19 cellular contexts compared by ENCODE assay signal in genomic region chr18:44741551-44741950, GRCh38.
DNase-seq lines count a peak whose midpoint lies in the region; ATAC-seq, FAIRE-seq and TF ChIP-seq lines count a peak whose summit lies in the region.
"Had no signal": no experiment of that assay in that cellular context is flagged by ENCODE, and none has a peak within 500 bp of the region (broad histone marks: within the 10 kb centered on the region; RNA-seq: fewer than 3 reads in every experiment).

No MANE protein-coding gene starts in this region.

- no peaks in the 10 kb centered on the region for H3K27me3 Mint-ChIP-seq in neural crest cell (ENCODE audit: low read depth)

- peak; percentile 19 for DNase-seq in NCI-H1436 (lab: John Stamatoyannopoulos, UW)
- no peak for DNase-seq in NCI-H1436 treated with DMSO at 0.1 percent for 48 hours (lab: John Stamatoyannopoulos, UW)
- no peak for DNase-seq in K562 (ENCODE audit: extremely low read depth in 1 of 4, low spot score in 3 of 4)
- DNase-seq in neural crest cell (ENCODE audit: low read depth, low spot score), result no peak
- DNase-seq in vagina (ENCODE audit: extremely low spot score in 2 of 2), result no peak
- DNase-seq in stimulated activated CD4-positive, alpha-beta T cell treated with anti-CD3 and anti-CD28 coated beads, Interleukin-4, amount 100 ng/mL, for 4 hours, result no peak
- DNase-seq in psoas muscle, result no peak
- DNase-seq: activated CD4-positive, alpha-beta T cell treated with anti-CD3 and anti-CD28 coated beads for 36 hours; kidney glomerular epithelial cell; mesenchymal stem cell; NCI-H2171 treated with DMSO at 0.1 percent for 48 hours; stimulated activated CD4-positive, alpha-beta T cell treated with anti-CD3 and anti-CD28 coated beads, Interleukin-12 subunit alpha, Interleukin-12 subunit beta, amount 100 ng/mL, for 4 hours; tibial artery had no signal

- no TSS peak for BruUV-seq in K562 (replicated peaks; lab: Mats Ljungman, UMichigan)

- TF ChIP-seq RAD21 in K562 (CRISPR knock-in tag; conservative IDR thresholded peaks at IDR 0.05 in 1 of 2, IDR thresholded peaks at IDR 0.05 in 1 of 2), result no peak

- no peak for TF ChIP-seq POLR2A in K562 (conservative IDR thresholded peaks at IDR 0.05)
- TF ChIP-seq POLR2A in vagina (IDR thresholded peaks at IDR 0.05), result no peak

- peaks cover 2 to 22% of the 10 kb centered on the region in 2 experiments; a peak in 3 of 5 replicates for H3K27me3 ChIP-seq in K562 (ENCODE audit: control insufficient read depth in 2 of 2, insufficient read depth in 2 of 2, low read length in 2 of 2)
- no peaks in the 10 kb centered on the region for H3K27me3 ChIP-seq in vagina
- no peaks in the 10 kb centered on the region for H3K27me3 ChIP-seq in psoas muscle (ENCODE audit: insufficient read depth in 3 of 3, low read length in 2 of 3)
- H3K27me3 ChIP-seq: tibial artery had no signal

- H4K20me1 ChIP-seq in K562 (replicated peaks; ENCODE audit: control insufficient read depth, insufficient read depth, low read length), result no peaks in the 10 kb centered on the region

- POLR2A ChIA-PET in K562 (lab: Yijun Ruan, JAX), result no interaction called here

- H3K4me1 Mint-ChIP-seq in neural crest cell, result peaks cover 74% of the 10 kb centered on the region
- H3K4me1 Mint-ChIP-seq: activated CD4-positive, alpha-beta T cell treated with anti-CD3 and anti-CD28 coated beads for 36 hours had no signal

- 0 out of 2 replicates have a peak overlapping the region, but pooled peaks have one; percentile 45 for H2AFZ ChIP-seq in K562 (ENCODE audit: low read depth, low read length)
- H2AFZ ChIP-seq: GM23338 had no signal

- CTCF ChIA-PET in K562 (lab: Yijun Ruan, JAX; ENCODE audit: low intra/inter-chr PET ratio), result no interaction called here

- intact Hi-C loops in K562 (cut with micrococcal nuclease) (no loop called here), vagina (cut with DNase I) (no loop called here), psoas muscle (cut with DNase I) (loop anchor here in 1 of 2 donors (5.0 kb wide), 1 partner anchor 59 kb away; the partner anchor contains the start of gene SETBP1)

- no peak overlapping the region for H3K4me2 ChIP-seq in K562 (ENCODE audit: insufficient read depth, low read length)
- H3K4me2 ChIP-seq: GM23338 had no signal

- H3K9me3 ChIP-seq in K562 (replicated peaks; ENCODE audit: control insufficient read depth, insufficient read depth, low read depth, low read length) (no peaks in the 10 kb centered on the region), vagina (no peaks in the 10 kb centered on the region), psoas muscle (no peaks in the 10 kb centered on the region)
- H3K9me3 ChIP-seq: tibial artery had no signal

- no peaks in the 10 kb centered on the region for H3K79me2 ChIP-seq in K562 (ENCODE audit: control insufficient read depth, insufficient read depth, low read length)

- in situ Hi-C loops in K562 (cut with MboI), result no loop called here

- no peak for FAIRE-seq in K562 (lab: Jason Lieb, UNC)
- FAIRE-seq: A204.1, frontal cortex, GM19239 had no signal

- H3K4me3 Mint-ChIP-seq in neural crest cell, result no peak overlapping the region
- H3K4me3 Mint-ChIP-seq: activated CD4-positive, alpha-beta T cell treated with anti-CD3 and anti-CD28 coated beads for 36 hours; GM23338 had no signal

- H3K9me1 ChIP-seq in K562 (ENCODE audit: control insufficient read depth, insufficient read depth, low read length), result no peaks in the 10 kb centered on the region

- H3K36me3 Mint-ChIP-seq in neural crest cell (ENCODE audit: low read depth), result peaks cover 11% of the 10 kb centered on the region

- ATAC-seq in K562 (no peak; the same call in 2 of the 3 replicates), psoas muscle (no peak), GM18868 (IDR thresholded peaks at IDR 0.05; ENCODE audit: unreplicated experiment) (no peak)
- ATAC-seq: activated CD4-positive, alpha-beta T cell treated with anti-CD3 and anti-CD28 coated beads for 36 hours; GM23338 had no signal

- TF ChIP-seq CTCF in K562 (IDR thresholded peaks at IDR 0.05 in 2 of 3, conservative IDR thresholded peaks at IDR 0.05 in 1 of 3; ENCODE audit: insufficient read depth in 2 of 3, low read depth in 1 of 3, low read length in 3 of 3), result no peak
- TF ChIP-seq CTCF in neural crest cell (conservative IDR thresholded peaks at IDR 0.05), result no peak
- TF ChIP-seq CTCF in vagina (IDR thresholded peaks at IDR 0.05), result no peak
- TF ChIP-seq CTCF in psoas muscle (IDR thresholded peaks at IDR 0.05), result no peak

- no peak overlapping the region for H3K27ac ChIP-seq in K562 (ENCODE audit: extremely low read depth, low read depth, low read length)
- peak overlapping the region; percentile 71 for H3K27ac ChIP-seq in vagina
- H3K27ac ChIP-seq in psoas muscle, result no peak overlapping the region

- H3K9ac ChIP-seq in K562 (ENCODE audit: insufficient read depth in 1 of 2, low read depth in 2 of 2, low read length in 2 of 2), result no peak overlapping the region

- H3K36me3 ChIP-seq in K562 (ENCODE audit: control insufficient read depth, insufficient read depth, low read length) (no peaks in the 10 kb centered on the region), vagina (no peaks in the 10 kb centered on the region), psoas muscle (ENCODE audit: insufficient read depth in 1 of 2, low read depth in 1 of 2) (no peaks in the 10 kb centered on the region)
- H3K36me3 ChIP-seq: tibial artery had no signal

- 3% methylated on average over 4 of the region's 5 CpGs for WGBS in K562 (ENCODE audit: insufficient coverage, low coverage, missing lambda C conversion rate)
- 54 to 64% (median 55%) methylated on average over 5 of the region's 5 CpGs for WGBS in psoas muscle, 3 donors

- H3K4me3 ChIP-seq in K562 (no peak overlapping the region), vagina (no peak overlapping the region), psoas muscle (no peak overlapping the region)
- H3K4me3 ChIP-seq: GM23338, tibial artery had no signal

- H3K4me1 ChIP-seq in K562 (replicated peaks in 1 of 2; ENCODE audit: control insufficient read depth in 2 of 2, insufficient read depth in 2 of 2, low read length in 2 of 2) (peaks cover 12 to 15% of the 10 kb centered on the region in 2 experiments; a peak in 4 of 5 replicates), vagina (peaks cover 33% of the 10 kb centered on the region), psoas muscle (peaks cover 33% of the 10 kb centered on the region)

- H3K9me3 Mint-ChIP-seq in neural crest cell, result no peaks in the 10 kb centered on the region
- H3K9me3 Mint-ChIP-seq: activated T-helper 2 cell treated with anti-CD3 and anti-CD28 coated beads, Interferon-gamma antibody, Interleukin-2, Interleukin-4, amounts not matched to agents 10 μg/mL and 5 μg/mL and 100 μg/mL, durations not matched to agents 14 hours and 24 hours and 36 hours; GM23338 had no signal

- TF ChIP-seq EP300 in K562 (IDR thresholded peaks at IDR 0.05; ENCODE audit: low read length), result no peak

- H3K27ac Mint-ChIP-seq in neural crest cell (ENCODE audit: unreplicated experiment), result peak overlapping the region; percentile 45
- H3K27ac Mint-ChIP-seq: activated CD4-positive, alpha-beta T cell treated with anti-CD3 and anti-CD28 coated beads for 36 hours; activated T-helper 2 cell treated with anti-CD3 and anti-CD28 coated beads, Interferon-gamma antibody, Interleukin-2, Interleukin-4, amounts not matched to agents 10 μg/mL and 5 μg/mL and 100 μg/mL, durations not matched to agents 14 hours and 24 hours and 36 hours; GM23338 had no signal

TF ChIP-seq in K562, 482 proteins besides CTCF, POLR2A, EP300 and RAD21:
- TF ChIP-seq NR1H2 (CRISPR knock-in tag; IDR thresholded peaks at IDR 0.05) (no peak), FOXP4 (CRISPR knock-in tag; IDR thresholded peaks at IDR 0.05; ENCODE audit: borderline replicate concordance) (no peak), HES1 (IDR thresholded peaks at IDR 0.05; ENCODE audit: low read depth) (no peak), RFX1 (IDR thresholded peaks at IDR 0.05) (peak; percentile 26; the same call in 1 of the 2 replicates), CXXC5 (CRISPR knock-in tag; IDR thresholded peaks at IDR 0.05) (no peak)
